ENCODE assay signal across 16 cellular contexts in the genomic region with DNA sequence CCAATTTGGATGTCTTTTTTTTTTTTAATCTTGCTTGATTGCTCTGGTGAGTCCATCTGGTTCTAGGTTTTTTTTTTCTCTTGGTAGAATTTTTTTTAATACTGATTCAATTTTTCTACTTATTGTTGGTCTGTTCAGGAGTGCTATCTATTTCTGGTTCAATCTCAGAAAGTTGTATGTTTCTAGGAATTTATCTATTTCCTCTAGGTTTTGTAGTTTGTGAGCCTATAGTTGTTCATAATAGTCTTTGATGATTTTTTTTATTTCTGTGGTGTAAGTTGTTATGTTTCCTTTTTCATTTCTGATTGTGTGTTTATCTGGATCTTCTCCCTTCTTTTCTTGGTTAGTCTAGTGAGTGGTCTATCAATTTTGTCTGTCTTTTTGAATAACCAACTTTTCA.
DNase-seq lines count a peak whose midpoint lies in the region; ATAC-seq lines count a peak whose summit lies in the region.
"Had no signal": no experiment of that assay in that cellular context is flagged by ENCODE, and none has a peak within 500 bp of the region (broad histone marks: within the 10 kb centered on the region; RNA-seq: fewer than 3 reads in every experiment).

No MANE protein-coding gene starts in this region.

- peaks cover 53% of the 10 kb centered on the region for H3K4me1 Mint-ChIP-seq in activated naive CD4-positive, alpha-beta T cell treated with anti-CD3 and anti-CD28 coated beads, Interleukin-2, amount 10 ng/mL, durations not matched to agents 7 days and 5 days
- peaks cover 16% of the 10 kb centered on the region for H3K4me1 Mint-ChIP-seq in activated T-helper 17 cell treated with anti-CD3 and anti-CD28 coated beads, Interleukin-2, amount 50 U/mL, for 72 hours
- H3K4me1 Mint-ChIP-seq in stimulated activated naive CD8-positive, alpha-beta T cell treated with anti-CD3 and anti-CD28 coated beads, Interleukin-15, amount 100 ng/mL, for 72 hours, result peaks cover 20% of the 10 kb centered on the region

- peak overlapping the region; percentile 81 for H3K27ac Mint-ChIP-seq in activated naive CD4-positive, alpha-beta T cell treated with anti-CD3 and anti-CD28 coated beads, Interleukin-2, amount 10 ng/mL, durations not matched to agents 7 days and 5 days
- peak overlapping the region; percentile 4 for H3K27ac Mint-ChIP-seq in activated T-helper 17 cell treated with anti-CD3 and anti-CD28 coated beads, Interleukin-2, amount 50 U/mL, for 72 hours
- no peak overlapping the region for H3K27ac Mint-ChIP-seq in stimulated activated naive CD8-positive, alpha-beta T cell treated with anti-CD3 and anti-CD28 coated beads, Interleukin-15, amount 100 ng/mL, for 72 hours
- H3K27ac Mint-ChIP-seq: CD4-positive, alpha-beta T cell; HFFc6 had no signal

- DNase-seq in NCI-H2171 treated with DMSO at 0.1 percent for 48 hours (lab: John Stamatoyannopoulos, UW) (peak; percentile 23), NCI-H2171 (lab: John Stamatoyannopoulos, UW) (no peak), germinal center (ENCODE audit: low spot score) (no peak)
- no peak for DNase-seq in activated naive CD4-positive, alpha-beta T cell treated with anti-CD3 and anti-CD28 coated beads, Interleukin-2, amount 10 ng/mL, durations not matched to agents 7 days and 5 days
- DNase-seq in activated naive CD4-positive, alpha-beta T cell treated with anti-CD3 and anti-CD28 coated beads, Interleukin-2, amount 50 U/mL, for 16 hours, result no peak
- no peak for DNase-seq in stimulated activated naive CD8-positive, alpha-beta T cell treated with anti-CD3 and anti-CD28 coated beads, Interleukin-15, amount 100 ng/mL, for 72 hours
- DNase-seq: AML-193; CD4-positive, alpha-beta T cell; DMS79 treated with DMSO at 0.1 percent for 48 hours; GF-D8; GOT3; H7; HFFc6 had no signal

- H3K9me3 Mint-ChIP-seq in activated naive CD4-positive, alpha-beta T cell treated with anti-CD3 and anti-CD28 coated beads, Interleukin-2, amount 10 ng/mL, durations not matched to agents 7 days and 5 days, result peaks cover 33% of the 10 kb centered on the region
- peaks cover 3% of the 10 kb centered on the region for H3K9me3 Mint-ChIP-seq in activated T-helper 17 cell treated with anti-CD3 and anti-CD28 coated beads, Interleukin-2, amount 50 U/mL, for 72 hours
- peaks cover 0 to 5% of the 10 kb centered on the region in 2 donors for H3K9me3 Mint-ChIP-seq in stimulated activated naive CD8-positive, alpha-beta T cell treated with anti-CD3 and anti-CD28 coated beads, Interleukin-15, amount 100 ng/mL, for 72 hours
- H3K9me3 Mint-ChIP-seq: CD4-positive, alpha-beta T cell; HFFc6 had no signal

- H3K27me3 Mint-ChIP-seq in activated naive CD4-positive, alpha-beta T cell treated with anti-CD3 and anti-CD28 coated beads, Interleukin-2, amount 10 ng/mL, durations not matched to agents 7 days and 5 days, result no peaks in the 10 kb centered on the region
- no peaks in the 10 kb centered on the region for H3K27me3 Mint-ChIP-seq in activated T-helper 17 cell treated with anti-CD3 and anti-CD28 coated beads, Interleukin-2, amount 50 U/mL, for 72 hours
- no peaks in the 10 kb centered on the region for H3K27me3 Mint-ChIP-seq in stimulated activated naive CD8-positive, alpha-beta T cell treated with anti-CD3 and anti-CD28 coated beads, Interleukin-15, amount 100 ng/mL, for 72 hours
- H3K27me3 Mint-ChIP-seq: CD4-positive, alpha-beta T cell had no signal

- no peak for ATAC-seq in activated T-helper 17 cell treated with anti-CD3 and anti-CD28 coated beads, Interleukin-2, amount 50 U/mL, for 72 hours (replicated peaks)
- ATAC-seq in stimulated activated naive CD8-positive, alpha-beta T cell treated with anti-CD3 and anti-CD28 coated beads, Interleukin-15, amount 100 ng/mL, for 72 hours, result no peak
- ATAC-seq: A549, HCT116 had no signal

- peaks cover 37% of the 10 kb centered on the region for H3K36me3 Mint-ChIP-seq in activated naive CD4-positive, alpha-beta T cell treated with anti-CD3 and anti-CD28 coated beads, Interleukin-2, amount 10 ng/mL, durations not matched to agents 7 days and 5 days
- no peaks in the 10 kb centered on the region for H3K36me3 Mint-ChIP-seq in activated T-helper 17 cell treated with anti-CD3 and anti-CD28 coated beads, Interleukin-2, amount 50 U/mL, for 72 hours (ENCODE audit: low read depth)

- CTCF ChIA-PET in activated naive CD4-positive, alpha-beta T cell treated with anti-CD3 and anti-CD28 coated beads, Interleukin-2, amount 10 ng/mL, durations not matched to agents 7 days and 5 days (lab: Charles Lee), result no interaction called here

- peak overlapping the region; percentile 31 for H3K4me3 Mint-ChIP-seq in activated naive CD4-positive, alpha-beta T cell treated with anti-CD3 and anti-CD28 coated beads, Interleukin-2, amount 10 ng/mL, durations not matched to agents 7 days and 5 days
- peak overlapping the region; percentile 6 for H3K4me3 Mint-ChIP-seq in activated T-helper 17 cell treated with anti-CD3 and anti-CD28 coated beads, Interleukin-2, amount 50 U/mL, for 72 hours
- no peak overlapping the region for H3K4me3 Mint-ChIP-seq in stimulated activated naive CD8-positive, alpha-beta T cell treated with anti-CD3 and anti-CD28 coated beads, Interleukin-15, amount 100 ng/mL, for 72 hours
- H3K4me3 Mint-ChIP-seq: CD4-positive, alpha-beta T cell; HFFc6 had no signal

Comparison
In these comparisons a context has a peak if more than half of its experiments do, and no peak if none do; other contexts are left out.
1. H3K27ac Mint-ChIP-seq: peak in activated naive CD4-positive, alpha-beta T cell treated with anti-CD3 and anti-CD28 coated beads, Interleukin-2, amount 10 ng/mL, durations not matched to agents 7 days and 5 days (single experiment) and activated T-helper 17 cell treated with anti-CD3 and anti-CD28 coated beads, Interleukin-2, amount 50 U/mL, for 72 hours (single experiment); none in stimulated activated naive CD8-positive, alpha-beta T cell treated with anti-CD3 and anti-CD28 coated beads, Interleukin-15, amount 100 ng/mL, for 72 hours (0 of 2).
2. H3K4me3 Mint-ChIP-seq: peak in activated naive CD4-positive, alpha-beta T cell treated with anti-CD3 and anti-CD28 coated beads, Interleukin-2, amount 10 ng/mL, durations not matched to agents 7 days and 5 days (single experiment) and activated T-helper 17 cell treated with anti-CD3 and anti-CD28 coated beads, Interleukin-2, amount 50 U/mL, for 72 hours (single experiment); none in stimulated activated naive CD8-positive, alpha-beta T cell treated with anti-CD3 and anti-CD28 coated beads, Interleukin-15, amount 100 ng/mL, for 72 hours (0 of 2).